8 cellular contexts compared by ENCODE assay signal in the genomic region with DNA sequence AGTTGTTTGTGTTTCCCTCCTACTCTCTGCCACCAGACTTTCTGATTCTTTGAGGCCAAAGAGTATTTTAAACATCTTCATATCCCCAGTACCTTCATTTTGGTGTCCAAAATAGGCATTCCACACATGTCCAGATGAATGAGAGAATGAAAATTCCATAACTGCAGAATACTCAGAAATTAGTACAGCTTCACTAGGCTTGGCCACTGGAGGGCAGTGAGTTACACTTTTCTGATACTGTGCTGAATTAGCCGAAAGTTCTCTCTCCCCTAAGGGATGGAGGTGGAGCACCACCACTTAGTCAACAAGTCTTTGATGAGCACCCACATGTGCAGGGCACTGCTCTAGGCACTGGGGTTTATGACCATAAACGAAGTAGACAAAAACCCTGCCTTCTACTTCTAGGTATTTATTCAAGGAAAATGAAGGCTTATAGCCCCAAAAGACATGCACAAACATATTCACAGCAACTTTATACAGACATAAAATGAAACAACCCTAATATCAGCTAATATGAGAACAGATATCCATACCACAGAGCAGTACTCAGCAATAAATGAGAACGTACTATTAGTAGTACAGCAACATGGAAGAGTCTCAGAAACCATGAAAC. TPM values are rescaled to one million over a fixed set of nuclear protein-coding genes. Genes with fewer than 3 reads are reported as not detected.
DNase-seq lines count a peak whose midpoint lies in the region; ATAC-seq and TF ChIP-seq lines count a peak whose summit lies in the region.

No MANE protein-coding gene starts in this region.

- ATAC-seq in gastrocnemius medialis: no peak
- ATAC-seq in HG02623 (IDR thresholded peaks at IDR 0.05; ENCODE audit: unreplicated experiment): no peak

- in situ Hi-C loops in gastrocnemius medialis (cut with MboI; ENCODE audit: low sequenced_read_pairs in 4 of 4): no loop called here

- H3K4me3 ChIP-seq in GM12865 (ENCODE audit: low read depth, low read length) (no peak overlapping the region), OCI-LY7 (ENCODE audit: low read depth, low read length, poor library complexity, severe bottlenecking) (no peak overlapping the region), dorsolateral prefrontal cortex (no peak overlapping the region), gastrocnemius medialis (no peak overlapping the region)

- no peaks in the 10 kb centered on the region for H3K9me3 ChIP-seq in OCI-LY7 (ENCODE audit: low read length)
- H3K9me3 ChIP-seq in gastrocnemius medialis: no peaks in the 10 kb centered on the region

- POLR2A ChIA-PET in OCI-LY7 (lab: Charles Lee): interaction anchor here (0.7 kb wide), 1 partner anchor 771 kb away, joined by 4 read pairs; no protein-coding TSS in a partner anchor

- peak overlapping the region; percentile 38 for H3K27ac Mint-ChIP-seq in nephron progenitor cell

- H3K4me1 Mint-ChIP-seq in nephron progenitor cell: peaks cover 21% of the 10 kb centered on the region

- no peak overlapping the region for H3K4me3 Mint-ChIP-seq in nephron progenitor cell

- no peaks in the 10 kb centered on the region for H3K9me3 Mint-ChIP-seq in nephron progenitor cell

- intact Hi-C loops in OCI-LY7 (cut with micrococcal nuclease; ENCODE audit: unreplicated experiment): no loop called here
- intact Hi-C loops in dorsolateral prefrontal cortex (cut with DNase I): no loop called here
- intact Hi-C loops in gastrocnemius medialis (cut with DNase I; ENCODE audit: low total_unique reads): no loop called here

- CTCF ChIA-PET in OCI-LY7 (lab: Charles Lee; ENCODE audit: unreplicated experiment): interaction anchor here (0.6 kb wide), 1 partner anchor 248 kb away, joined by 3 read pairs; no protein-coding TSS in a partner anchor

- no peaks in the 10 kb centered on the region for H4K20me1 ChIP-seq in OCI-LY7 (ENCODE audit: insufficient read depth, low read length)

- H3K4me2 ChIP-seq in OCI-LY7 (ENCODE audit: low read length): no peak overlapping the region

- no peak for TF ChIP-seq POLR2A in gastrocnemius medialis (IDR thresholded peaks at IDR 0.05)

- H3K9me2 ChIP-seq in OCI-LY7 (ENCODE audit: insufficient read depth, low read length): no peaks in the 10 kb centered on the region

- TF ChIP-seq CTCF in GM12865 (IDR thresholded peaks at IDR 0.05; ENCODE audit: insufficient read depth, low read depth, low read length, missing control alignments) (peak; percentile 53), OCI-LY7 (conservative IDR thresholded peaks at IDR 0.05; ENCODE audit: low read length) (peak; percentile 83), dorsolateral prefrontal cortex (IDR thresholded peaks at IDR 0.05 in 54 of 56, conservative IDR thresholded peaks at IDR 0.05 in 2 of 56; ENCODE audit: low read depth in 1 of 56, partially characterized antibody in 56 of 56) (peak; percentile 28 to 72 (median 56)), nephron progenitor cell (IDR thresholded peaks at IDR 0.05) (peak; percentile 51), gastrocnemius medialis (IDR thresholded peaks at IDR 0.05 in 4 of 5, conservative IDR thresholded peaks at IDR 0.05 in 1 of 5) (peak in 1 of 5 experiments; percentile 17)

- H3K27me3 ChIP-seq in dorsolateral prefrontal cortex (no peaks in the 10 kb centered on the region), gastrocnemius medialis (no peaks in the 10 kb centered on the region)

- no peaks in the 10 kb centered on the region for H3K27me3 Mint-ChIP-seq in nephron progenitor cell (ENCODE audit: low read depth, poor library complexity)

- no peaks in the 10 kb centered on the region for H3K79me2 ChIP-seq in OCI-LY7 (ENCODE audit: insufficient read depth, low read depth, low read length)

- no peaks in the 10 kb centered on the region for H3K4me1 ChIP-seq in OCI-LY7 (ENCODE audit: insufficient read depth, low read length, poor library complexity, severe bottlenecking)
- H3K4me1 ChIP-seq in gastrocnemius medialis: peaks cover 8 to 9% of the 10 kb centered on the region in 2 donors

- H3K27ac ChIP-seq in OCI-LY7 (ENCODE audit: low read depth, low read length, poor library complexity, severe bottlenecking): no peak overlapping the region
- H3K27ac ChIP-seq in dorsolateral prefrontal cortex: peak overlapping the region in 8 of 59 donors; percentile 2 to 56 (median 38)
- H3K27ac ChIP-seq in gastrocnemius medialis: no peak overlapping the region

- DNase-seq in AG08395 (ENCODE audit: low spot score) (peak; percentile 73), GM12865 (ENCODE audit: low read depth) (peak; percentile 45), OCI-LY7 (ENCODE audit: low spot score) (peak; percentile 43), dorsolateral prefrontal cortex (peak in 2 of 10 donors; percentile 51 to 66), nephron progenitor cell (peak; percentile 15), putamen (ENCODE audit: low spot score) (no peak), gastrocnemius medialis (no peak)

- no TSS peak for BruUV-seq in OCI-LY7 (replicated peaks; lab: Mats Ljungman, UMichigan)

- no peak overlapping the region for H2AFZ ChIP-seq in OCI-LY7 (ENCODE audit: low read length)

- H3K36me3 ChIP-seq in OCI-LY7 (ENCODE audit: insufficient read depth, low read length): peaks cover 5% of the 10 kb centered on the region; the same call in 1 of the 2 replicates
- peaks cover 4 to 17% of the 10 kb centered on the region in 2 donors for H3K36me3 ChIP-seq in gastrocnemius medialis

- H3K36me3 Mint-ChIP-seq in nephron progenitor cell (ENCODE audit: low read depth): peaks cover 23% of the 10 kb centered on the region

RNA-seq across cellular contexts. Expression of gene TMEM217, which starts 46.1 kb away (rescaled TPM):
- not detected in 2 replicates for total RNA-seq in OCI-LY7 (2014; rRNA removed; shearing (Covaris generic))
- total RNA-seq in OCI-LY7 (2022): 0.34 TPM in 1 of 2 replicates, not detected in the other
- 1 to 10 TPM in 67 of 120 experiments, under 1 TPM in 43, not detected in 10; 0.29 to 4.3 (median 1.2) TPM for total RNA-seq in dorsolateral prefrontal cortex
- under 1 TPM in 1 of 4 donors, not detected in 3; 0.22 TPM for total RNA-seq in gastrocnemius medialis

RNA-seq across cellular contexts. Expression of gene TBC1D22B, which starts 46.4 kb away (rescaled TPM):
- 8.0 and 8.7 TPM in 2 replicates for total RNA-seq in OCI-LY7 (2014; rRNA removed; shearing (Covaris generic))
- total RNA-seq in OCI-LY7 (2022) (12.3 and 13.4 TPM in 2 replicates), dorsolateral prefrontal cortex (10 to 100 TPM in 115 of 120 experiments, 1 to 10 TPM in 5; 8.8 to 17.7 (median 12.6) TPM), gastrocnemius medialis (10 to 100 TPM in 1 of 4 donors, 1 to 10 TPM in 3; 6.3 to 12.3 (median 7.7) TPM)

RNA-seq across cellular contexts. Expression of gene RNF8, which starts 49.8 kb away (rescaled TPM):
- 21.2 and 21.8 TPM in 2 replicates for total RNA-seq in OCI-LY7 (2014; rRNA removed; shearing (Covaris generic))
- total RNA-seq in OCI-LY7 (2022) (18.2 and 19.7 TPM in 2 replicates), dorsolateral prefrontal cortex (10 to 100 TPM; 16.3 to 45.3 (median 30.9) TPM), gastrocnemius medialis (10 to 100 TPM in 3 of 4 donors, 1 to 10 TPM in 1; 6.9 to 17.8 (median 11.9) TPM)

Comparison
In these comparisons a context has a peak if more than half of its experiments do, and no peak if none do; other contexts are left out.
1. DNase-seq: peak in AG08395 (single experiment), GM12865 (single experiment), OCI-LY7 (single experiment) and nephron progenitor cell (single experiment); none in putamen (single experiment) and gastrocnemius medialis (0 of 2).